Comparison of ENCODE assay signal across 8 cellular contexts in genomic region chr9:116098476-116098875, GRCh38. TPM values are rescaled to one million over a fixed set of nuclear protein-coding genes. Genes with fewer than 3 reads are reported as not detected.
"Had no signal": no experiment of that assay in that cellular context is flagged by ENCODE, and none has a peak within 500 bp of the region (broad histone marks: within the 10 kb centered on the region; RNA-seq: fewer than 3 reads in every experiment).

No MANE protein-coding gene starts in this region.

- H3K9ac ChIP-seq: GM23248, KMS-11 had no signal

- H3K27ac ChIP-seq: GM23248, KMS-11 had no signal

- H3K4me2 ChIP-seq: KMS-11 had no signal

- H3K4me3 ChIP-seq: GM23248 had no signal

- FAIRE-seq: HTR-8/SVneo had no signal

- H2AFZ ChIP-seq: GM23248 had no signal

- DNase-seq: GM23248, GOT3, H9, HCEC 1CT, KBM-7 had no signal

RNA-seq across cellular contexts. Expression of gene PAPPA, which starts 55.1 kb away (rescaled TPM):
- total RNA-seq: HT-29 had no signal
